In the genomic region with DNA sequence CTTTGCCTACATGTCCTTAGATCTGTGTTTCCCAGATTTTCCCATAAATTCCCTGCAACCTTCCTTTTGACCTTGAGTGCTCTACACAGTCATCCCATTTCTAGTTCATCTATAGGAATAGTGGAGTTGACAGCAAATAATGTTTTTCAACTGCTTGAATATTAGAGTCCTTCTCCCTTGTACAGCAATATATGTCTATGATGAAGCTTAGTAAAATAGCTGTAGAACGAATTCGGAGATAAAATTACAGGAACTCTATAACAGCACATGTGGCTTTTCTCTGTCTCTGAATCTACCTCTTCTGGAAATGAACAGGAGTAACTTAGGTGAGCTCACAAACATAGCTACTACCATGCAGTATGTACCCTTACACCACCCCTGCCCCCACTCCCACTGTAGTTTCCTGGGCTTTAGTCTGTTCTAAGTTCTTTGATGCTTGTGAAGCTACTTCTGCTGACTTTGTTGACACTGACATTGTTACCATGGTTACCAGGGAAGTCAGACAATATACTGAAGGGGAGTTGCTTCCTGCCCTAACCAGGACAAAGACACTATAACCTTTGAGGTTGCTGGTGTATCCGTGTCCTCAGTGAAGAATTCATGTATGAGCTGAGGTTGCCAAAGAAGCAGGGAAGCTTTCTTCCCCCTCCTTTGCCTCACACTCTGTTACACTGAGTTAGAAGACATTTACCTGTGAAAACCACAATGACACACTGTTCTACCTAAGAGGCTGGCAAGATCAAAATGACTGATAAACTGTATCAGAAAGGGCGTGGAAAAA, we compare ENCODE assay signal across 8 cellular contexts. TPM values are rescaled to one million over a fixed set of nuclear protein-coding genes. Genes with fewer than 3 reads are reported as not detected.
DNase-seq lines count a peak whose midpoint lies in the region; ATAC-seq and TF ChIP-seq lines count a peak whose summit lies in the region.

No MANE protein-coding gene starts in this region.

- H3K79me2 ChIP-seq in PC-9 (ENCODE audit: low read depth), result no peaks in the 10 kb centered on the region
- H3K79me2 ChIP-seq in GM23248 (ENCODE audit: insufficient read depth), result no peaks in the 10 kb centered on the region

- H3K9me3 ChIP-seq in PC-9 (ENCODE audit: insufficient read depth, low read depth) (peaks cover 7% of the 10 kb centered on the region; the same call in 1 of the 2 replicates), GM23248 (ENCODE audit: low read depth) (no peaks in the 10 kb centered on the region)

- H3K9me2 ChIP-seq in PC-9 (ENCODE audit: insufficient read depth) (no peaks in the 10 kb centered on the region), GM23248 (ENCODE audit: insufficient read depth) (no peaks in the 10 kb centered on the region)

- H4K20me1 ChIP-seq in PC-9 (ENCODE audit: insufficient read depth), result no peaks in the 10 kb centered on the region
- no peaks in the 10 kb centered on the region for H4K20me1 ChIP-seq in GM23248 (ENCODE audit: insufficient read depth)

- peaks cover 4% of the 10 kb centered on the region for H3K36me3 Mint-ChIP-seq in memory B cell

- H3K36me3 ChIP-seq in GM06990 (ENCODE audit: control insufficient read depth, insufficient read depth, low read length), result no peaks in the 10 kb centered on the region
- no peaks in the 10 kb centered on the region for H3K36me3 ChIP-seq in PC-9 (ENCODE audit: low read depth)
- no peaks in the 10 kb centered on the region for H3K36me3 ChIP-seq in GM23248 (ENCODE audit: low read depth)

- peaks cover 19% of the 10 kb centered on the region for H3K27me3 Mint-ChIP-seq in memory B cell

- no TSS peak for BruUV-seq in PC-9 (replicated peaks; lab: Mats Ljungman, UMichigan)

- H3K4me3 ChIP-seq in GM06990 (replicated peaks; ENCODE audit: low read depth, low read length), result no peak overlapping the region
- H3K4me3 ChIP-seq in PC-9, result no peak overlapping the region
- H3K4me3 ChIP-seq in GM23248, result no peak overlapping the region

- H3K9me3 Mint-ChIP-seq in memory B cell, result peaks cover 4% of the 10 kb centered on the region

- in situ Hi-C loops in GM23248 (cut with MboI), result no loop called here

- CTCF ChIA-PET in PC-9 (lab: Charles Lee), result interaction anchor here (0.9 to 1.0 kb wide), 2 partner anchors 66 to 157 kb away, joined by 4 to 5 read pairs; no protein-coding TSS in a partner anchor

- H3K4me1 ChIP-seq in PC-9 (replicated peaks; ENCODE audit: insufficient read depth) (peaks cover 19% of the 10 kb centered on the region), GM23248 (ENCODE audit: insufficient read depth) (no peaks in the 10 kb centered on the region)

- no peaks in the 10 kb centered on the region; the same call in 1 of the 2 replicates for H3K27me3 ChIP-seq in GM06990 (replicated peaks; ENCODE audit: control insufficient read depth, insufficient read depth, low read length)
- H3K27me3 ChIP-seq in PC-9 (ENCODE audit: insufficient read depth, low read depth), result no peaks in the 10 kb centered on the region
- H3K27me3 ChIP-seq in GM23248 (replicated peaks; ENCODE audit: insufficient read depth), result peaks cover 16% of the 10 kb centered on the region; the same call in 1 of the 2 replicates

- H3F3A ChIP-seq in PC-9 (ENCODE audit: insufficient read depth, low read depth), result peaks cover 26% of the 10 kb centered on the region
- no peaks in the 10 kb centered on the region for H3F3A ChIP-seq in GM23248 (ENCODE audit: insufficient read depth)

- no peak overlapping the region for H3K4me3 Mint-ChIP-seq in memory B cell

- TF ChIP-seq CTCF in GM06990 (IDR thresholded peaks at IDR 0.05; ENCODE audit: insufficient read depth, low read length, poor library complexity, severe bottlenecking), result no peak
- TF ChIP-seq CTCF in PC-9 (conservative IDR thresholded peaks at IDR 0.05), result no peak

- H3K4me2 ChIP-seq in PC-9, result peak overlapping the region; percentile 39
- H3K4me2 ChIP-seq in GM23248 (ENCODE audit: unreplicated experiment), result no peak overlapping the region

- peak overlapping the region; percentile 92 for H3K27ac Mint-ChIP-seq in memory B cell

- no peak overlapping the region for H3K27ac ChIP-seq in PC-9
- H3K27ac ChIP-seq in GM23248, result no peak overlapping the region

- intact Hi-C loops in PC-9 (cut with micrococcal nuclease; ENCODE audit: unreplicated experiment), result loop anchor here (1.0 to 5.0 kb wide), 4 partner anchors 40 to 73 kb away; no protein-coding TSS in a partner anchor

- POLR2A ChIA-PET in PC-9 (lab: Charles Lee; ENCODE audit: unreplicated experiment), result interaction anchor here (0.5 to 1.0 kb wide), 3 partner anchors 18 to 62 kb away, joined by 3 to 9 read pairs (median 5); no protein-coding TSS in a partner anchor

- ATAC-seq in memory B cell (ENCODE audit: low read depth) (peak; percentile 95), GM21447 (IDR thresholded peaks at IDR 0.05; ENCODE audit: unreplicated experiment) (no peak), GM21723 (IDR thresholded peaks at IDR 0.05; ENCODE audit: unreplicated experiment) (no peak)

- WGBS in GM23248 (ENCODE audit: low coverage in 1 of 2, low lambda C conversion rate in 2 of 2, missing lambda C conversion rate in 2 of 2), 2 experiments, result 25 to 26% methylated on average over 4 of the region's 4 CpGs

- H3K9ac ChIP-seq in GM23248, result no peak overlapping the region

- DNase-seq in GM06990 (ENCODE audit: extremely low read depth, insufficient read length) (peak; percentile 29), PC-9 (peak; percentile 47 to 92), memory B cell (ENCODE audit: low spot score in 2 of 2) (peak; percentile 22 to 56), GM23248 (no peak), UCSD-AML1 (lab: John Stamatoyannopoulos, UW; ENCODE audit: unreplicated experiment) (no peak)
- peak; percentile 45 for DNase-seq in activated naive CD4-positive, alpha-beta T cell treated with anti-CD3 and anti-CD28 coated beads, Interleukin-2, amount 50 U/mL, for 16 hours

- H2AFZ ChIP-seq in PC-9 (no peak overlapping the region), GM23248 (no peak overlapping the region)

- H3K4me1 Mint-ChIP-seq in memory B cell, result peaks cover 22% of the 10 kb centered on the region

RNA-seq across cellular contexts. Expression of gene SHLD1, which starts 35.8 kb away (rescaled TPM):
- 4.8 and 5.9 TPM in 2 replicates for total RNA-seq in PC-9 (2021)
- 1.8 and 2.6 TPM in 2 replicates for total RNA-seq in GM23248 (2014; rRNA removed; shearing (Covaris generic))
- 6.3 and 6.7 TPM in 2 replicates for polyA plus RNA-seq in GM23248 (2016; fragmentation: Nextera tagmentation; extraction: Ambion mirVana)

Comparison
In these comparisons a context has a peak if more than half of its experiments do, and no peak if none do; other contexts are left out.
1. DNase-seq: peak in GM06990 (single experiment), PC-9 (2 of 2), activated naive CD4-positive, alpha-beta T cell treated with anti-CD3 and anti-CD28 coated beads, Interleukin-2, amount 50 U/mL, for 16 hours (single experiment) and memory B cell (2 of 2); none in GM23248 (single experiment) and UCSD-AML1 (single experiment).